Comparison of ENCODE assay signal across 16 cellular contexts in the genomic region with DNA sequence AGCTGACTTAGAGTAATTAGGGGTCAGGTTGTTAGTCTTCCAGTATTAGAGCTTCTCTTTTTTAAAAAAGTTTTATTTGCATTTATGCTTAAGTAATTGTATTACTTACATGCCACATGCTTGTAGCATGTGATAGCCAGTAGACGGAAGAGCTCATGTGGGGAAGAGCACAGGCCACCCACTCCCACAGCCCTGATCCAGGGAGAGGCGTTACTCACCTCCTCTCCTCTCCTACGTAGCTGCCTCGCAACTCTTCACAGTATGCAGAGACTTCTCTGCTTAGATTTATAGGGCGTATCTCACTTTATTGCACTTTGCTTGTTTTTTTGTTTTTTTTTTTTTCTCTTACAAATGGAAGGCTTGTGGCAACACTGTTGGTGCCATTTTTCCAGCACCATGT.
DNase-seq lines count a peak whose midpoint lies in the region; ATAC-seq and TF ChIP-seq lines count a peak whose summit lies in the region.
"Had no signal": no experiment of that assay in that cellular context is flagged by ENCODE, and none has a peak within 500 bp of the region (broad histone marks: within the 10 kb centered on the region; RNA-seq: fewer than 3 reads in every experiment).

No MANE protein-coding gene starts in this region.

- no peaks in the 10 kb centered on the region for H3K9me3 Mint-ChIP-seq in activated T-helper 1 cell treated with anti-CD3 and anti-CD28 coated beads, Interleukin-12 subunit alpha, Interleukin-12 subunit beta, Interleukin-2, Interleukin-4 antibody, amounts not matched to agents 30 ng/mL and 10 ng/mL and 1 ng/mL, durations not matched to agents 14 hours and 24 hours and 36 hours
- H3K9me3 Mint-ChIP-seq: CD4-positive, CD25-positive, alpha-beta regulatory T cell; CD8-positive, alpha-beta memory T cell had no signal

- H3K27me3 Mint-ChIP-seq in T-helper 17 cell: no peaks in the 10 kb centered on the region
- H3K27me3 Mint-ChIP-seq in activated T-helper 1 cell treated with anti-CD3 and anti-CD28 coated beads, Interleukin-12 subunit alpha, Interleukin-12 subunit beta, Interleukin-2, Interleukin-4 antibody, amounts not matched to agents 30 ng/mL and 10 ng/mL and 1 ng/mL, durations not matched to agents 14 hours and 24 hours and 36 hours (ENCODE audit: insufficient read depth): no peaks in the 10 kb centered on the region
- H3K27me3 Mint-ChIP-seq: CD4-positive, CD25-positive, alpha-beta regulatory T cell; CD8-positive, alpha-beta memory T cell had no signal

- WGBS in psoas muscle, 3 donors: 89 to 95% (median 91%) methylated on average over 5 of the region's 5 CpGs

- peaks cover 45 to 63% (median 56%) of the 10 kb centered on the region in 10 experiments for H3K4me1 ChIP-seq in BLaER1 treated with 17β-estradiol and CSF1 and Interleukin-3, amounts not matched to agents 10 nM and 100 nM
- H3K4me1 ChIP-seq in psoas muscle: peaks cover 62% of the 10 kb centered on the region
- H3K4me1 ChIP-seq in upper lobe of right lung: peaks cover 20% of the 10 kb centered on the region
- H3K4me1 ChIP-seq: Caco-2 had no signal

- H3K27ac ChIP-seq in BLaER1 treated with 17β-estradiol and CSF1 and Interleukin-3, amounts not matched to agents 10 nM and 100 nM: no peak overlapping the region
- H3K27ac ChIP-seq in psoas muscle: peak overlapping the region; percentile 43
- H3K27ac ChIP-seq in upper lobe of right lung: no peak overlapping the region

- intact Hi-C loops in psoas muscle (cut with DNase I): no loop called here
- intact Hi-C loops in upper lobe of right lung (cut with DNase I): no loop called here
- intact Hi-C loops in activated T-helper 1 cell treated with anti-CD3 and anti-CD28 coated beads, Interleukin-12 subunit alpha, Interleukin-12 subunit beta, Interleukin-2, Interleukin-4 antibody, amounts not matched to agents 30 ng/mL and 10 ng/mL and 1 ng/mL, durations not matched to agents 14 hours and 24 hours and 36 hours (cut with micrococcal nuclease): no loop called here

- H3K27me3 ChIP-seq in BLaER1 treated with 17β-estradiol and CSF1 and Interleukin-3, amounts not matched to agents 10 nM and 100 nM: no peaks in the 10 kb centered on the region
- H3K27me3 ChIP-seq in psoas muscle (ENCODE audit: insufficient read depth in 3 of 3, low read length in 2 of 3) (no peaks in the 10 kb centered on the region), upper lobe of right lung (no peaks in the 10 kb centered on the region)

- H4K20me1 ChIP-seq in BLaER1 treated with 17β-estradiol and CSF1 and Interleukin-3, amounts not matched to agents 10 nM and 100 nM: peaks cover 45 to 91% (median 85%) of the 10 kb centered on the region in 11 experiments; a peak in 21 of 22 replicates

- DNase-seq in T-helper 17 cell (no peak), psoas muscle (no peak), upper lobe of right lung (no peak), amygdala (lab: John Stamatoyannopoulos, UW) (no peak)
- DNase-seq in activated CD4-positive, alpha-beta T cell treated with anti-CD3 and anti-CD28 coated beads, Interleukin-2, amount 50 U/mL, for 1 hour: no peak
- DNase-seq in activated T-helper 1 cell treated with anti-CD3 and anti-CD28 coated beads, Interleukin-12 subunit alpha, Interleukin-12 subunit beta, Interleukin-2, Interleukin-4 antibody, amounts not matched to agents 30 ng/mL and 10 ng/mL and 1 ng/mL, durations not matched to agents 14 hours and 24 hours and 36 hours (ENCODE audit: low spot score): no peak
- DNase-seq: 8988T; C1 segment of cervical spinal cord; Caco-2; CD4-positive, CD25-positive, alpha-beta regulatory T cell; CD8-positive, alpha-beta memory T cell; GDM1; GOT3; H7; IMR-90 had no signal

- peaks cover 22 to 64% (median 40%) of the 10 kb centered on the region in 11 experiments for H3K36me3 ChIP-seq in BLaER1 treated with 17β-estradiol and CSF1 and Interleukin-3, amounts not matched to agents 10 nM and 100 nM
- H3K36me3 ChIP-seq in psoas muscle (ENCODE audit: insufficient read depth in 1 of 2, low read depth in 1 of 2) (peaks cover 0 to 12% of the 10 kb centered on the region in 2 donors), upper lobe of right lung (peaks cover 17% of the 10 kb centered on the region)

- TF ChIP-seq CTCF in psoas muscle (IDR thresholded peaks at IDR 0.05): no peak
- TF ChIP-seq CTCF in upper lobe of right lung (IDR thresholded peaks at IDR 0.05): no peak

- peaks cover 8% of the 10 kb centered on the region for H3K36me3 Mint-ChIP-seq in T-helper 17 cell (ENCODE audit: low read depth)
- peaks cover 28% of the 10 kb centered on the region for H3K36me3 Mint-ChIP-seq in activated T-helper 1 cell treated with anti-CD3 and anti-CD28 coated beads, Interleukin-12 subunit alpha, Interleukin-12 subunit beta, Interleukin-2, Interleukin-4 antibody, amounts not matched to agents 30 ng/mL and 10 ng/mL and 1 ng/mL, durations not matched to agents 14 hours and 24 hours and 36 hours (ENCODE audit: low read depth)

- no peak overlapping the region for H3K4me3 Mint-ChIP-seq in T-helper 17 cell
- H3K4me3 Mint-ChIP-seq in activated T-helper 1 cell treated with anti-CD3 and anti-CD28 coated beads, Interleukin-12 subunit alpha, Interleukin-12 subunit beta, Interleukin-2, Interleukin-4 antibody, amounts not matched to agents 30 ng/mL and 10 ng/mL and 1 ng/mL, durations not matched to agents 14 hours and 24 hours and 36 hours: no peak overlapping the region
- H3K4me3 Mint-ChIP-seq: CD4-positive, CD25-positive, alpha-beta regulatory T cell; CD8-positive, alpha-beta memory T cell had no signal

- H3K9me3 ChIP-seq in BLaER1 treated with 17β-estradiol and CSF1 and Interleukin-3, amounts not matched to agents 10 nM and 100 nM (replicated peaks in 1 of 11): no peaks in the 10 kb centered on the region
- no peaks in the 10 kb centered on the region for H3K9me3 ChIP-seq in T-helper 17 cell (ENCODE audit: control insufficient read depth, low read length, poor library complexity, severe bottlenecking)
- H3K9me3 ChIP-seq in psoas muscle: no peaks in the 10 kb centered on the region
- H3K9me3 ChIP-seq in upper lobe of right lung: no peaks in the 10 kb centered on the region
- H3K9me3 ChIP-seq: Caco-2 had no signal

- H3K27ac Mint-ChIP-seq in T-helper 17 cell: peak overlapping the region; percentile 71
- H3K27ac Mint-ChIP-seq in activated T-helper 1 cell treated with anti-CD3 and anti-CD28 coated beads, Interleukin-12 subunit alpha, Interleukin-12 subunit beta, Interleukin-2, Interleukin-4 antibody, amounts not matched to agents 30 ng/mL and 10 ng/mL and 1 ng/mL, durations not matched to agents 14 hours and 24 hours and 36 hours: no peak overlapping the region
- H3K27ac Mint-ChIP-seq: CD8-positive, alpha-beta memory T cell had no signal

- H3K4me3 ChIP-seq in BLaER1 treated with 17β-estradiol and CSF1 and Interleukin-3, amounts not matched to agents 10 nM and 100 nM: no peak overlapping the region
- H3K4me3 ChIP-seq in psoas muscle: no peak overlapping the region
- no peak overlapping the region for H3K4me3 ChIP-seq in upper lobe of right lung

- no peak overlapping the region for H3K9ac ChIP-seq in BLaER1 treated with 17β-estradiol and CSF1 and Interleukin-3, amounts not matched to agents 10 nM and 100 nM

- no peak for ATAC-seq in T-helper 17 cell
- peak in 3 of 4 donors; percentile 10 to 16 (median 13) for ATAC-seq in psoas muscle
- peak; percentile 52 for ATAC-seq in upper lobe of right lung

- H3K4me2 ChIP-seq in BLaER1 treated with 17β-estradiol and CSF1 and Interleukin-3, amounts not matched to agents 10 nM and 100 nM: peak overlapping the region in 10 of 11 experiments; percentile 16 to 79 (median 68); a peak in 19 of 22 replicates

- H3K4me1 Mint-ChIP-seq in T-helper 17 cell: peaks cover 22% of the 10 kb centered on the region
- peaks cover 36% of the 10 kb centered on the region for H3K4me1 Mint-ChIP-seq in activated T-helper 1 cell treated with anti-CD3 and anti-CD28 coated beads, Interleukin-12 subunit alpha, Interleukin-12 subunit beta, Interleukin-2, Interleukin-4 antibody, amounts not matched to agents 30 ng/mL and 10 ng/mL and 1 ng/mL, durations not matched to agents 14 hours and 24 hours and 36 hours (ENCODE audit: low read depth)
